In genomic region chr16:86231996-86232350, GRCh38 we compare ENCODE assay signal across 1 cellular context.
TF ChIP-seq lines count a peak whose summit lies in the region.

No MANE protein-coding gene starts in this region.

TF ChIP-seq in IMR-90, 13 proteins besides CTCF, POLR2A, EP300 and RAD21:
- TF ChIP-seq ELK1 (IDR thresholded peaks at IDR 0.05; ENCODE audit: borderline replicate concordance, low read depth, low read length), result no peak
- TF ChIP-seq MXI1 (IDR thresholded peaks at IDR 0.05; ENCODE audit: borderline replicate concordance, low read depth, low read length), result no peak
- TF ChIP-seq USF2 (IDR thresholded peaks at IDR 0.05; ENCODE audit: low read depth, low read length), result no peak
- TF ChIP-seq RCOR1 (IDR thresholded peaks at IDR 0.05; ENCODE audit: insufficient replicate concordance, low read length), result no peak
- no peak for TF ChIP-seq CHD1 (IDR thresholded peaks at IDR 0.05; ENCODE audit: low read depth, low read length)
